ENCODE assay signal across 8 cellular contexts in genomic region chr1:187051618-187052232, GRCh38.
DNase-seq lines count a peak whose midpoint lies in the region; ATAC-seq lines count a peak whose summit lies in the region.

No MANE protein-coding gene starts in this region.

- no peak overlapping the region for H3K27ac Mint-ChIP-seq in memory B cell

- H3K9me3 Mint-ChIP-seq in memory B cell: no peaks in the 10 kb centered on the region

- no peaks in the 10 kb centered on the region for H3K4me1 Mint-ChIP-seq in memory B cell

- DNase-seq in SIG-M5 treated with dmso at 0.1 percent for 504 hours (lab: John Stamatoyannopoulos, UW; ENCODE audit: unreplicated experiment) (peak; percentile 57), SIG-M5 (lab: John Stamatoyannopoulos, UW) (no peak), NCI-H446 treated with DMSO at 0.1 percent for 48 hours (lab: John Stamatoyannopoulos, UW) (peak; percentile 74), T47D (ENCODE audit: low read depth in 1 of 2, low spot score in 1 of 2) (peak; percentile 26 to 79), memory B cell (ENCODE audit: low spot score in 2 of 2) (no peak)
- no peak for DNase-seq in activated CD8-positive, alpha-beta memory T cell treated with anti-CD3 and anti-CD28 coated beads for 24 hours

- in situ Hi-C loops in T47D (cut with HindIII; ENCODE audit: low pct_unique_long_range_greater_than_20kb, low sequenced_read_pairs): no loop called here

- ATAC-seq in GM19438 (IDR thresholded peaks at IDR 0.05; ENCODE audit: low read depth, unreplicated experiment) (peak; percentile 89), HG03342 (IDR thresholded peaks at IDR 0.05; ENCODE audit: unreplicated experiment) (peak; percentile 85), memory B cell (ENCODE audit: low read depth) (peak; percentile 49)

- no peaks in the 10 kb centered on the region for H3K36me3 Mint-ChIP-seq in memory B cell

- H3K4me3 Mint-ChIP-seq in memory B cell: no peak overlapping the region

- H3K27me3 Mint-ChIP-seq in memory B cell: peaks cover 2% of the 10 kb centered on the region

Comparison
In these comparisons a context has a peak if more than half of its experiments do, and no peak if none do; other contexts are left out.
1. DNase-seq: peak in SIG-M5 treated with dmso at 0.1 percent for 504 hours (single experiment), NCI-H446 treated with DMSO at 0.1 percent for 48 hours (single experiment) and T47D (2 of 2); none in SIG-M5 (single experiment), memory B cell (0 of 2) and activated CD8-positive, alpha-beta memory T cell treated with anti-CD3 and anti-CD28 coated beads for 24 hours (single experiment).
2. Peak in every context shown above with its lines, with median percentiles within 50 percentile points of each other: ATAC-seq.